Comparison of ENCODE assay signal across 18 cellular contexts in the genomic region with DNA sequence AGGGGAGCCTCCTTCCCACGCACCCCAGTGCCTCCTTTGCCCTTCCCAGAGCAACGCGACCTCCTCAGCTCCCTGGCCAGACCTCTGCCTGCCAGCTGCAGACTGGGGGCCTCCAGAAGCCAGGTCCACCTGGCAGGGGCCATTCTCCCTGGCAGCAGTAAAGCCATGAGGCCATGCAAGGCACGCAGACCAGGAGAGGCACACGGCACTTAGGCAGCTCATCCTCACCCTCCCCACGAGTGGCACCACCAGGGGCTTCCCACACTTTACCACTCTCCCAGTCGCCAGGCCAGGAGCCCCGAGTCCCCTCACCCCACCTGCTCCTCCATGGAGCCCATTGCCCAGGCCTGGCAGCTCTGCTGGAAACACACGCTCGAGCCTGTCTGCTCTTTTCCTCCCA.
A peak's percentile ranks its signal among the peaks of the same experiment; 100 is the strongest.
DNase-seq lines count a peak whose midpoint lies in the region; ATAC-seq, FAIRE-seq and TF ChIP-seq lines count a peak whose summit lies in the region.
"Had no signal": no experiment of that assay in that cellular context is flagged by ENCODE, and none has a peak within 500 bp of the region (broad histone marks: within the 10 kb centered on the region; RNA-seq: fewer than 3 reads in every experiment).

No MANE protein-coding gene starts in this region.

- intact Hi-C loops in MCF 10A (cut with micrococcal nuclease) (no loop called here), mammary epithelial cell (cut with micrococcal nuclease) (no loop called here), HepG2 (cut with micrococcal nuclease; ENCODE audit: unreplicated experiment) (no loop called here), sigmoid colon (cut with DNase I) (no loop called here)

- H3K4me1 ChIP-seq in mammary epithelial cell (ENCODE audit: insufficient read depth, low read length), result no peaks in the 10 kb centered on the region
- peaks cover 45% of the 10 kb centered on the region for H3K4me1 ChIP-seq in HepG2 (ENCODE audit: insufficient read depth, low read length)
- H3K4me1 ChIP-seq in neural progenitor cell, result peaks cover 10% of the 10 kb centered on the region
- no peaks in the 10 kb centered on the region for H3K4me1 ChIP-seq in sigmoid colon

- H3K27me3 Mint-ChIP-seq in MCF 10A (ENCODE audit: insufficient read depth, unreplicated experiment) (no peaks in the 10 kb centered on the region), neural progenitor cell (ENCODE audit: insufficient read depth, low read depth) (peaks cover 6% of the 10 kb centered on the region)
- H3K27me3 Mint-ChIP-seq: CD4-positive, alpha-beta T cell had no signal

- H3K27me3 ChIP-seq in mammary epithelial cell (ENCODE audit: insufficient read depth, low read length) (no peaks in the 10 kb centered on the region), HepG2 (ENCODE audit: control insufficient read depth in 1 of 2, insufficient read depth in 2 of 2, low read length in 2 of 2) (no peaks in the 10 kb centered on the region; a peak in 1 of 5 replicates), neural progenitor cell (no peaks in the 10 kb centered on the region), sigmoid colon (no peaks in the 10 kb centered on the region)

- dilution Hi-C loops in mammary epithelial cell (cut with HindIII; ENCODE audit: low sequenced_read_pairs), result no loop called here

- H3K36me3 ChIP-seq in mammary epithelial cell (ENCODE audit: insufficient read depth, low read length) (no peaks in the 10 kb centered on the region), HepG2 (replicated peaks in 1 of 2; ENCODE audit: control insufficient read depth in 1 of 2, insufficient read depth in 2 of 2, low read length in 2 of 2) (no peaks in the 10 kb centered on the region), neural progenitor cell (no peaks in the 10 kb centered on the region), sigmoid colon (no peaks in the 10 kb centered on the region)

- peaks cover 10% of the 10 kb centered on the region for H3F3A ChIP-seq in neural progenitor cell (ENCODE audit: low read depth)

- no peak overlapping the region for H3K4me3 ChIP-seq in mammary epithelial cell (replicated peaks in 1 of 3; ENCODE audit: insufficient read depth in 1 of 3, low read depth in 2 of 3, low read length in 3 of 3)
- H3K4me3 ChIP-seq in HepG2 (replicated peaks in 1 of 3; ENCODE audit: insufficient read depth in 1 of 3, low read depth in 2 of 3, low read length in 3 of 3), result no peak overlapping the region
- no peak overlapping the region for H3K4me3 ChIP-seq in neural progenitor cell
- no peak overlapping the region for H3K4me3 ChIP-seq in sigmoid colon
- H3K4me3 ChIP-seq: GM12878 had no signal

- TF ChIP-seq RAD21 in HepG2 (CRISPR knock-in tag; IDR thresholded peaks at IDR 0.05), result no peak

- H2AFZ ChIP-seq in mammary epithelial cell (ENCODE audit: low read depth, low read length) (no peak overlapping the region), HepG2 (ENCODE audit: low read length) (no peak overlapping the region), neural progenitor cell (replicated peaks) (no peak overlapping the region)

- no TSS peak for BruUV-seq in MCF 10A (replicated peaks; lab: Mats Ljungman, UMichigan)
- no TSS peak for BruUV-seq in mammary epithelial cell (replicated peaks; lab: Mats Ljungman, UMichigan)
- no TSS peak for BruUV-seq in HepG2 (replicated peaks; lab: Mats Ljungman, UMichigan)

- H3K9me3 Mint-ChIP-seq in MCF 10A (ENCODE audit: unreplicated experiment) (no peaks in the 10 kb centered on the region), neural progenitor cell (peaks cover 1% of the 10 kb centered on the region)
- H3K9me3 Mint-ChIP-seq in stimulated activated effector memory CD8-positive, alpha-beta T cell treated with anti-CD3 and anti-CD28 coated beads, Interleukin-12 subunit alpha, Interleukin-12 subunit beta, amount 100 ng/mL, for 72 hours, result no peaks in the 10 kb centered on the region
- H3K9me3 Mint-ChIP-seq: CD4-positive, alpha-beta T cell; HFFc6 had no signal

- no peak for TF ChIP-seq POLR2A in HepG2 (IDR thresholded peaks at IDR 0.05; ENCODE audit: insufficient read depth in 1 of 2, low read depth in 2 of 2, low read length in 2 of 2)
- no peak for TF ChIP-seq POLR2A in sigmoid colon (IDR thresholded peaks at IDR 0.05)

- H3K79me2 ChIP-seq in mammary epithelial cell (ENCODE audit: insufficient read depth, low read length), result no peaks in the 10 kb centered on the region
- no peaks in the 10 kb centered on the region for H3K79me2 ChIP-seq in HepG2 (ENCODE audit: insufficient read depth, low read length)
- H3K79me2 ChIP-seq in neural progenitor cell (ENCODE audit: low read depth), result no peaks in the 10 kb centered on the region

- POLR2A ChIA-PET in MCF 10A (lab: Yijun Ruan, JAX), result interaction anchor here (0.9 to 1.2 kb wide), 2 partner anchors 10 to 11 kb away, joined by 3 to 4 read pairs; no protein-coding TSS in a partner anchor
- POLR2A ChIA-PET in HepG2 (lab: Yijun Ruan, JAX), result no interaction called here

- CTCF ChIA-PET in MCF 10A (lab: Yijun Ruan, JAX) (interaction anchor here (0.6 to 1.1 kb wide), 4 partner anchors 12 to 125 kb away, joined by 3 to 4 read pairs (median 4); no protein-coding TSS in a partner anchor), mammary epithelial cell (lab: Charles Lee; ENCODE audit: low non-redundant PET) (no interaction called here), HepG2 (lab: Yijun Ruan, JAX; ENCODE audit: low intra/inter-chr PET ratio, low total read pairs) (no interaction called here)

- TF ChIP-seq CTCF in MCF 10A (IDR thresholded peaks at IDR 0.05; ENCODE audit: unreplicated experiment), result no peak
- no peak for TF ChIP-seq CTCF in mammary epithelial cell (conservative IDR thresholded peaks at IDR 0.05 in 1 of 2, IDR thresholded peaks at IDR 0.05 in 1 of 2; ENCODE audit: extremely low read depth in 1 of 2, insufficient read depth in 1 of 2, low read depth in 1 of 2, low read length in 2 of 2)
- no peak for TF ChIP-seq CTCF in HepG2 (CRISPR knock-in tag; IDR thresholded peaks at IDR 0.05)
- no peak for TF ChIP-seq CTCF in neural progenitor cell (IDR thresholded peaks at IDR 0.05)
- TF ChIP-seq CTCF in sigmoid colon (IDR thresholded peaks at IDR 0.05), result no peak

- 74% methylated on average over 4 of the region's 10 CpGs for WGBS in mammary epithelial cell (ENCODE audit: low coverage, missing lambda C conversion rate)
- WGBS in HepG2 (ENCODE audit: low lambda C conversion rate), result 73% methylated on average over 4 of the region's 10 CpGs
- WGBS in sigmoid colon, 2 donors, result 91 to 93% methylated on average over 10 of the region's 10 CpGs

- no peaks in the 10 kb centered on the region for H3K9me3 ChIP-seq in mammary epithelial cell (replicated peaks; ENCODE audit: insufficient read depth, low read length)
- no peaks in the 10 kb centered on the region for H3K9me3 ChIP-seq in HepG2 (ENCODE audit: low read length)
- no peaks in the 10 kb centered on the region for H3K9me3 ChIP-seq in neural progenitor cell (ENCODE audit: low read depth)
- H3K9me3 ChIP-seq in sigmoid colon, result no peaks in the 10 kb centered on the region

- no peaks in the 10 kb centered on the region for H3K36me3 Mint-ChIP-seq in MCF 10A (ENCODE audit: insufficient read depth, unreplicated experiment)
- no peaks in the 10 kb centered on the region for H3K36me3 Mint-ChIP-seq in neural progenitor cell
- no peaks in the 10 kb centered on the region for H3K36me3 Mint-ChIP-seq in stimulated activated effector memory CD8-positive, alpha-beta T cell treated with anti-CD3 and anti-CD28 coated beads, Interleukin-12 subunit alpha, Interleukin-12 subunit beta, amount 100 ng/mL, for 72 hours
- H3K36me3 Mint-ChIP-seq: IgD-negative memory B cell had no signal

- TF ChIP-seq EP300 in HepG2 (IDR thresholded peaks at IDR 0.05; ENCODE audit: low read depth in 2 of 2, low read length in 2 of 2) (no peak), HepG2 (CRISPR knock-in tag; IDR thresholded peaks at IDR 0.05; ENCODE audit: borderline replicate concordance) (no peak), sigmoid colon (IDR thresholded peaks at IDR 0.05) (no peak)

- ATAC-seq in HepG2 (no peak), HG03457 (IDR thresholded peaks at IDR 0.05; ENCODE audit: unreplicated experiment) (no peak)
- ATAC-seq in stimulated activated effector memory CD8-positive, alpha-beta T cell treated with anti-CD3 and anti-CD28 coated beads, Interleukin-12 subunit alpha, Interleukin-12 subunit beta, amount 100 ng/mL, for 72 hours, result peak; percentile 32
- ATAC-seq: GM12878 had no signal

- H3K9ac ChIP-seq in mammary epithelial cell (ENCODE audit: insufficient read depth, low read length), result no peak overlapping the region
- H3K9ac ChIP-seq in HepG2 (ENCODE audit: insufficient read depth, low read depth, low read length), result no peak overlapping the region
- H3K9ac ChIP-seq in neural progenitor cell, result no peak overlapping the region

- DNase-seq in MCF 10A (ENCODE audit: unreplicated experiment) (no peak), mammary epithelial cell (no peak), HepG2 (ENCODE audit: low spot score) (no peak), neural progenitor cell (ENCODE audit: low spot score) (no peak), NCI-H1436 treated with DMSO at 0.1 percent for 48 hours (lab: John Stamatoyannopoulos, UW) (no peak), sigmoid colon (no peak)
- DNase-seq in stimulated activated effector memory CD8-positive, alpha-beta T cell treated with anti-CD3 and anti-CD28 coated beads, Interleukin-12 subunit alpha, Interleukin-12 subunit beta, amount 100 ng/mL, for 72 hours (ENCODE audit: low spot score in 2 of 2), result no peak
- DNase-seq: AML-193; C1 segment of cervical spinal cord; Calu3; CD4-positive, alpha-beta T cell; DMS 273 treated with DMSO at 0.1 percent for 48 hours; HCEC 1CT; HFFc6 had no signal

- no peak overlapping the region for H3K27ac ChIP-seq in mammary epithelial cell (ENCODE audit: insufficient read depth, low read depth, low read length)
- no peak overlapping the region for H3K27ac ChIP-seq in HepG2 (ENCODE audit: extremely low read length, insufficient read depth, low read length)
- H3K27ac ChIP-seq in neural progenitor cell, result no peak overlapping the region
- no peak overlapping the region for H3K27ac ChIP-seq in sigmoid colon
- H3K27ac ChIP-seq: 22Rv1 had no signal

- H3K27ac Mint-ChIP-seq in MCF 10A (ENCODE audit: low read depth, unreplicated experiment), result peak overlapping the region; percentile 68
- peak overlapping the region; percentile 86 for H3K27ac Mint-ChIP-seq in neural progenitor cell
- H3K27ac Mint-ChIP-seq in stimulated activated effector memory CD8-positive, alpha-beta T cell treated with anti-CD3 and anti-CD28 coated beads, Interleukin-12 subunit alpha, Interleukin-12 subunit beta, amount 100 ng/mL, for 72 hours, result no peak overlapping the region
- H3K27ac Mint-ChIP-seq: CD4-positive, alpha-beta T cell; HFFc6; IgD-negative memory B cell had no signal

- H3K4me1 Mint-ChIP-seq in MCF 10A (ENCODE audit: insufficient read depth, unreplicated experiment) (no peaks in the 10 kb centered on the region), neural progenitor cell (peaks cover 12% of the 10 kb centered on the region)
- H3K4me1 Mint-ChIP-seq in stimulated activated effector memory CD8-positive, alpha-beta T cell treated with anti-CD3 and anti-CD28 coated beads, Interleukin-12 subunit alpha, Interleukin-12 subunit beta, amount 100 ng/mL, for 72 hours, result peaks cover 6% of the 10 kb centered on the region

- no peak overlapping the region for H3K4me2 ChIP-seq in mammary epithelial cell (ENCODE audit: insufficient read depth, low read depth, low read length)
- H3K4me2 ChIP-seq in HepG2 (ENCODE audit: low read depth, low read length), result 0 out of 2 replicates have a peak overlapping the region, but pooled peaks have one; percentile 18
- no peak overlapping the region for H3K4me2 ChIP-seq in neural progenitor cell

- no peak overlapping the region for H3K4me3 Mint-ChIP-seq in MCF 10A (ENCODE audit: unreplicated experiment)
- no peak overlapping the region for H3K4me3 Mint-ChIP-seq in neural progenitor cell
- no peak overlapping the region for H3K4me3 Mint-ChIP-seq in stimulated activated effector memory CD8-positive, alpha-beta T cell treated with anti-CD3 and anti-CD28 coated beads, Interleukin-12 subunit alpha, Interleukin-12 subunit beta, amount 100 ng/mL, for 72 hours
- H3K4me3 Mint-ChIP-seq: CD4-positive, alpha-beta T cell; HFFc6; IgD-negative memory B cell had no signal

- in situ Hi-C loops in mammary epithelial cell (cut with MboI; ENCODE audit: low sequenced_read_pairs in 2 of 2) (no loop called here), HepG2 (cut with HindIII; ENCODE audit: extremely low pct_ligation_motif_present, low pct_unique_long_range_greater_than_20kb) (no loop called here)

- H4K20me1 ChIP-seq in mammary epithelial cell (ENCODE audit: insufficient read depth, low read length) (no peaks in the 10 kb centered on the region), HepG2 (ENCODE audit: insufficient read depth, low read length) (no peaks in the 10 kb centered on the region), neural progenitor cell (ENCODE audit: low read depth) (no peaks in the 10 kb centered on the region)

- FAIRE-seq in HepG2 (lab: Jason Lieb, UNC), result no peak
- FAIRE-seq: GM12878 had no signal
